Comparison of ENCODE assay signal across 18 cellular contexts in the genomic region with DNA sequence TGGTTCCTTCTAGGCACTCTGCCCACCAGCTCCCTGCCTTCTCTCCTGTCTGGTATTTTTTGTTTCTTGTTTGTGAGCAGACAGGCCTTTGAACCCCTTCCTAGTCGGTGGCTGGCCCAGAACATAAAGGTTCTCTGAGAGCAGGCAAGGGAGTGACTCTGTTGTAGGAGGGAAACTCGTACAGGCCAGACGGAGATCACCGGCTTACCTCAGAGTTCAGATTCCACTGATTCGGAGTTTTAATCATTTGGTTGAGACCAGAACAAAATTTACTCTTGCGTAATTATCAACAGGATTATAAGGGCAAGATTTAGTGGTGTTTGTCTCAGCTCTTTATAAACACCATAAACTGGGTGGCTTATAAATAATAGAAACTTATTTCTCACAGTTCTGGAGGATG.
"Had no signal": no experiment of that assay in that cellular context is flagged by ENCODE, and none has a peak within 500 bp of the region (broad histone marks: within the 10 kb centered on the region; RNA-seq: fewer than 3 reads in every experiment).

No MANE protein-coding gene starts in this region.

- H3K4me2 ChIP-seq: hepatocyte had no signal

- H3K9ac ChIP-seq: parathyroid adenoma had no signal

- ATAC-seq: effector memory CD8-positive, alpha-beta T cell; left lung had no signal

- H2AFZ ChIP-seq: hepatocyte, parathyroid adenoma had no signal

- H3K79me2 ChIP-seq: hepatocyte, parathyroid adenoma had no signal

- H3K4me3 ChIP-seq: esophagus squamous epithelium, hepatocyte, left lung, lung, prostate gland, sigmoid colon, skin epidermis, stomach, thoracic aorta, transverse colon had no signal

- H3K9me3 ChIP-seq: esophagus squamous epithelium, left lung, prostate gland, sigmoid colon, stomach, thoracic aorta, transverse colon had no signal

- H3K36me3 ChIP-seq: prostate gland, sigmoid colon, thoracic aorta, transverse colon had no signal

- H3K4me1 ChIP-seq: esophagus squamous epithelium, parathyroid adenoma, prostate gland, sigmoid colon, transverse colon had no signal

- H3K27ac ChIP-seq: esophagus squamous epithelium, hepatocyte, left lung, parathyroid adenoma, prostate gland, sigmoid colon, skin epidermis, stomach, thoracic aorta, transverse colon had no signal

- H3K27me3 ChIP-seq: left lung, sigmoid colon, stomach, transverse colon had no signal

- DNase-seq: cortex of kidney; effector memory CD8-positive, alpha-beta T cell; esophagus squamous epithelium; foreskin melanocyte; kidney glomerular epithelial cell; left lung; naive B cell; sigmoid colon; stimulated activated CD4-positive, alpha-beta T cell treated with anti-CD3 and anti-CD28 coated beads, Interleukin-12 subunit alpha, Interleukin-12 subunit beta, amount 100 ng/mL, for 4 hours; stimulated activated naive CD4-positive, alpha-beta T cell; stomach; transverse colon had no signal
